ENCODE assay signal across 8 cellular contexts in genomic region chr22:43136255-43136654, GRCh38. TPM values are rescaled to one million over a fixed set of nuclear protein-coding genes. Genes with fewer than 3 reads are reported as not detected.
DNase-seq lines count a peak whose midpoint lies in the region; TF ChIP-seq lines count a peak whose summit lies in the region.

No MANE protein-coding gene starts in this region.

- H3K4me1 Mint-ChIP-seq in HFFc6 (ENCODE audit: low read depth) = no peaks in the 10 kb centered on the region

- no peaks in the 10 kb centered on the region for H3K9me3 Mint-ChIP-seq in HFFc6

- no peak overlapping the region for H3K27ac Mint-ChIP-seq in HFFc6

- H3K27me3 Mint-ChIP-seq in HFFc6 (ENCODE audit: insufficient read depth) = peaks cover 2% of the 10 kb centered on the region; the same call in 1 of the 2 replicates

- no peaks in the 10 kb centered on the region for H3K9me3 ChIP-seq in prostate gland

- no peak for TF ChIP-seq POLR2A in prostate gland (IDR thresholded peaks at IDR 0.05)

- peaks cover 0 to 8% of the 10 kb centered on the region in 2 donors for H3K36me3 ChIP-seq in prostate gland

- peak; percentile 83 for TF ChIP-seq CTCF in HFFc6 (IDR thresholded peaks at IDR 0.05)
- TF ChIP-seq CTCF in prostate gland (IDR thresholded peaks at IDR 0.05) = peak in 3 of 4 experiments; percentile 43 to 56 (median 52)

- H3K4me3 Mint-ChIP-seq in HFFc6 = no peak overlapping the region

- H3K4me3 ChIP-seq in prostate gland = no peak overlapping the region

- H3K27ac ChIP-seq in prostate gland = no peak overlapping the region

- no peaks in the 10 kb centered on the region for H3K4me1 ChIP-seq in prostate gland (replicated peaks)

- H3K36me3 Mint-ChIP-seq in HFFc6 (ENCODE audit: low read depth) = peaks cover 4% of the 10 kb centered on the region

- peak; percentile 29 for DNase-seq in CD1c-positive myeloid dendritic cell (ENCODE audit: extremely low spot score)
- DNase-seq in HFFc6 = no peak
- DNase-seq in activated CD4-positive, alpha-beta T cell treated with anti-CD3 and anti-CD28 coated beads, Interleukin-2, amount 50 U/mL, for 1 hour = peak; percentile 41
- DNase-seq in fibroblast of peridontal ligament (ENCODE audit: extremely low read depth) = peak; percentile 8
- DNase-seq in prostate gland (ENCODE audit: low spot score) = no peak
- DNase-seq in NCI-H446 (lab: John Stamatoyannopoulos, UW) = no peak
- DNase-seq in KG1 (lab: John Stamatoyannopoulos, UW) = no peak
- DNase-seq in NCI-H2029 treated with DMSO at 0.1 percent for 48 hours (lab: John Stamatoyannopoulos, UW) = no peak

- 54% methylated on average over 9 of the region's 9 CpGs for WGBS in prostate gland

- intact Hi-C loops in prostate gland (cut with DNase I) = no loop called here

- H3K27me3 ChIP-seq in prostate gland (replicated peaks; ENCODE audit: insufficient read depth) = no peaks in the 10 kb centered on the region

RNA-seq across cellular contexts. Expression of gene MCAT, which starts 6.9 kb away (rescaled TPM):
- total RNA-seq in HFFc6 (2021; fragmentation: NEBNext Ultra II Directional; extraction: Animal tissue kit (Norgen Biotek cat#: 25700)) = 10 to 100 TPM; 15.1 to 16.6 (median 15.6) TPM
- total RNA-seq in prostate gland = 10 to 100 TPM; 39.1 to 39.9 TPM

RNA-seq across cellular contexts. Expression of gene TSPO, which starts 15.1 kb away (rescaled TPM):
- total RNA-seq in HFFc6 (2021; fragmentation: NEBNext Ultra II Directional; extraction: Animal tissue kit (Norgen Biotek cat#: 25700)) = 100 to 1,000 TPM; 325 to 442 (median 361) TPM
- total RNA-seq in prostate gland = 100 to 1,000 TPM; 238 to 575 TPM

RNA-seq across cellular contexts. Expression of gene BIK, which starts 25.7 kb away (rescaled TPM):
- total RNA-seq in HFFc6 (2021; fragmentation: NEBNext Ultra II Directional; extraction: Animal tissue kit (Norgen Biotek cat#: 25700)) = under 1 TPM in 1 of 6 experiments, not detected in 5; 0.20 TPM
- total RNA-seq in prostate gland = 10 to 100 TPM; 22.1 to 68.4 TPM

RNA-seq across cellular contexts. Expression of gene TTLL1, which starts 47.1 kb away (rescaled TPM):
- total RNA-seq in HFFc6 (2021; fragmentation: NEBNext Ultra II Directional; extraction: Animal tissue kit (Norgen Biotek cat#: 25700)) = 1 to 10 TPM; 5.7 to 7.7 (median 6.5) TPM
- total RNA-seq in prostate gland = 10 to 100 TPM in 1 of 2 donors, 1 to 10 TPM in 1; 8.8 to 22.3 TPM

RNA-seq across cellular contexts. Expression of gene TTLL12, which starts 50.7 kb away (rescaled TPM):
- total RNA-seq in HFFc6 (2021; fragmentation: NEBNext Ultra II Directional; extraction: Animal tissue kit (Norgen Biotek cat#: 25700)) = 10 to 100 TPM; 33.9 to 42.4 (median 38.7) TPM
- total RNA-seq in prostate gland = 100 to 1,000 TPM in 1 of 2 donors, 10 to 100 TPM in 1; 62.5 to 118 TPM

Comparison
In these comparisons a context has a peak if more than half of its experiments do, and no peak if none do; other contexts are left out.
1. DNase-seq: peak in CD1c-positive myeloid dendritic cell (single experiment), activated CD4-positive, alpha-beta T cell treated with anti-CD3 and anti-CD28 coated beads, Interleukin-2, amount 50 U/mL, for 1 hour (single experiment) and fibroblast of peridontal ligament (single experiment); none in HFFc6 (single experiment), prostate gland (single experiment), NCI-H446 (0 of 2), KG1 (single experiment) and NCI-H2029 treated with DMSO at 0.1 percent for 48 hours (single experiment).
2. RNA of gene BIK, which starts 25.7 kb away (total RNA-seq): 22.1 to 68.4 TPM in prostate gland; 0.20 TPM in HFFc6; every median in the first group is over 10 times any median in the second.